In genomic region chrX:22135171-22135711, GRCh38 we compare ENCODE assay signal across 9 cellular contexts.
DNase-seq lines count a peak whose midpoint lies in the region; ATAC-seq and TF ChIP-seq lines count a peak whose summit lies in the region.
"Had no signal": no experiment of that assay in that cellular context is flagged by ENCODE, and none has a peak within 500 bp of the region (broad histone marks: within the 10 kb centered on the region; RNA-seq: fewer than 3 reads in every experiment).

No MANE protein-coding gene starts in this region.

- in situ Hi-C loops in Caki2 (cut with HindIII; ENCODE audit: low pct_unique_long_range_greater_than_20kb, low sequenced_read_pairs), result no loop called here

- WGBS in neuronal stem cell (ENCODE audit: extremely low coverage in 2 of 2, insufficient read length in 2 of 2, insufficient replicate concordance in 1 of 2), 2 donors, result no CpG with 5 or more reads among the region's 4 CpGs
- no CpG with 5 or more reads among the region's 4 CpGs for WGBS in H9 (ENCODE audit: extremely low coverage, insufficient read length, low lambda C conversion rate)

- H3K27me3 ChIP-seq in neuronal stem cell (ENCODE audit: control insufficient read depth in 3 of 3, insufficient read depth in 3 of 3, low read depth in 1 of 3, low read length in 3 of 3) (no peaks in the 10 kb centered on the region), H9 (ENCODE audit: insufficient read depth, low read length) (no peaks in the 10 kb centered on the region)

- H3K4me2 ChIP-seq in neuronal stem cell (ENCODE audit: insufficient read depth, low read length, poor library complexity, severe bottlenecking), result no peak overlapping the region
- no peak overlapping the region for H3K4me2 ChIP-seq in H9 (ENCODE audit: insufficient read depth, insufficient read length, low read length)

- ATAC-seq in GM18519 (IDR thresholded peaks at IDR 0.05; ENCODE audit: low FRiP score, unreplicated experiment), result no peak

- H3K9me3 Mint-ChIP-seq in H9, result peaks cover 0 to 36% of the 10 kb centered on the region in 2 experiments; a peak in 3 of 5 replicates

- no peak overlapping the region for H3T11ph ChIP-seq in H9 (ENCODE audit: low read length)

- TF ChIP-seq CTCF in epithelial cell of esophagus (IDR thresholded peaks at IDR 0.05; ENCODE audit: insufficient read depth, low read depth, low read length, missing control alignments) (no peak), H9 (conservative IDR thresholded peaks at IDR 0.05) (no peak)

- H4K20me1 ChIP-seq in H9 (ENCODE audit: control insufficient read depth, insufficient read depth, insufficient read length), result no peaks in the 10 kb centered on the region

- peaks cover 2 to 12% of the 10 kb centered on the region in 2 donors for H3K4me1 ChIP-seq in neuronal stem cell (ENCODE audit: control insufficient read depth in 2 of 2, insufficient read depth in 1 of 2, low read depth in 1 of 2, low read length in 2 of 2)
- peaks cover 4% of the 10 kb centered on the region; the same call in 1 of the 2 replicates for H3K4me1 ChIP-seq in H9 (ENCODE audit: insufficient read depth, low read length)

- no peak overlapping the region for H2BK20ac ChIP-seq in H9 (ENCODE audit: low read depth, low read length, poor library complexity, severe bottlenecking)

- H2BK15ac ChIP-seq in neuronal stem cell (ENCODE audit: low read length) (no peak overlapping the region), H9 (ENCODE audit: low read depth, low read length) (no peak overlapping the region)

- no peak overlapping the region for H4K5ac ChIP-seq in H9 (ENCODE audit: insufficient read length, low read depth, low read length)

- H3K23me2 ChIP-seq in H9 (ENCODE audit: insufficient read length, low read depth, low read length, poor library complexity, severe bottlenecking), result no peaks in the 10 kb centered on the region

- H2AK5ac ChIP-seq in neuronal stem cell (ENCODE audit: low read depth, low read length) (no peak overlapping the region), H9 (ENCODE audit: insufficient read length, low read length) (no peak overlapping the region)

- H3K4ac ChIP-seq in neuronal stem cell (ENCODE audit: low read length) (no peak overlapping the region), H9 (ENCODE audit: low read depth, low read length) (no peak overlapping the region)

- H3K27ac ChIP-seq in neuronal stem cell (replicated peaks; ENCODE audit: low read length) (no peak overlapping the region), H9 (ENCODE audit: insufficient read length, low read depth, low read length) (no peak overlapping the region)

- no peaks in the 10 kb centered on the region for H3K79me2 ChIP-seq in H9 (ENCODE audit: insufficient read depth, low read length)

- H3K14ac ChIP-seq in neuronal stem cell (ENCODE audit: low read length) (no peak overlapping the region), H9 (ENCODE audit: insufficient read depth, low read length) (no peak overlapping the region)

- H4K8ac ChIP-seq in neuronal stem cell (ENCODE audit: low read depth, low read length), result no peak overlapping the region
- H4K8ac ChIP-seq in H9 (replicated peaks; ENCODE audit: insufficient read length, low read depth, low read length), result no peak overlapping the region

- peak overlapping the region; percentile 68 for H2AFZ ChIP-seq in neuronal stem cell (ENCODE audit: low read length)
- no peak overlapping the region for H2AFZ ChIP-seq in H9 (ENCODE audit: low read length)

- H3K27ac Mint-ChIP-seq in H9, result no peak overlapping the region; a peak in 1 of 7 replicates

- H2BK12ac ChIP-seq in neuronal stem cell (ENCODE audit: low read length) (no peak overlapping the region), H9 (ENCODE audit: insufficient read length, low read depth, low read length) (no peak overlapping the region)

- H3K4me1 Mint-ChIP-seq in H9, result peaks cover 32 to 45% of the 10 kb centered on the region in 2 experiments

- H3K9ac ChIP-seq in neuronal stem cell (ENCODE audit: low read depth, low read length, poor library complexity) (no peak overlapping the region), H9 (ENCODE audit: extremely low read depth, insufficient read length, low read length) (no peak overlapping the region)

- H3K18ac ChIP-seq in neuronal stem cell (ENCODE audit: low read length) (no peak overlapping the region), H9 (ENCODE audit: insufficient read length, low read depth, low read length) (no peak overlapping the region)

- H4K91ac ChIP-seq in neuronal stem cell (ENCODE audit: low read depth, low read length, poor library complexity) (no peak overlapping the region), H9 (ENCODE audit: insufficient read length, low read depth, low read length) (no peak overlapping the region)

- peak; percentile 69 for DNase-seq in Caki2 (ENCODE audit: low read depth)
- peak; percentile 61 to 75 for DNase-seq in NCI-H446 (lab: John Stamatoyannopoulos, UW)
- peak; percentile 80 for DNase-seq in epithelial cell of esophagus (ENCODE audit: low read depth)
- DNase-seq in neuronal stem cell (ENCODE audit: low spot score), result no peak
- DNase-seq in cerebellar nuclear complex (lab: John Stamatoyannopoulos, UW), result no peak
- DNase-seq in H9, result no peak
- DNase-seq in activated CD4-positive, alpha-beta T cell treated with anti-CD3 and anti-CD28 coated beads for 1 hour, result no peak
- DNase-seq: NCI-H1436 treated with DMSO at 0.1 percent for 48 hours had no signal

- H3K9me3 ChIP-seq in neuronal stem cell (replicated peaks in 1 of 2; ENCODE audit: control insufficient read depth in 2 of 2, insufficient read depth in 1 of 2, low read depth in 1 of 2, low read length in 2 of 2) (no peaks in the 10 kb centered on the region), H9 (ENCODE audit: control insufficient read depth, low read depth, low read length) (no peaks in the 10 kb centered on the region)

- H3K56ac ChIP-seq in H9 (ENCODE audit: insufficient read length, low read depth, low read length), result no peak overlapping the region

- H2BK120ac ChIP-seq in neuronal stem cell (ENCODE audit: low read depth, low read length) (no peak overlapping the region), H9 (ENCODE audit: low read depth, low read length, poor library complexity, severe bottlenecking) (no peak overlapping the region)

- no peaks in the 10 kb centered on the region for H3K36me3 Mint-ChIP-seq in H9 (ENCODE audit: insufficient read depth in 1 of 3, low read depth in 3 of 3)

- H3K4me3 ChIP-seq in epithelial cell of esophagus (ENCODE audit: low read length), result no peak overlapping the region
- H3K4me3 ChIP-seq in neuronal stem cell (ENCODE audit: low read length in 2 of 2), result no peak overlapping the region

- no peaks in the 10 kb centered on the region for H3K36me3 ChIP-seq in neuronal stem cell (replicated peaks in 1 of 2; ENCODE audit: control insufficient read depth in 2 of 2, insufficient read depth in 2 of 2, low read length in 2 of 2)

- no peak overlapping the region; a peak in 1 of 5 replicates for H3K4me3 Mint-ChIP-seq in H9

- H3K79me1 ChIP-seq in neuronal stem cell (ENCODE audit: low read depth, low read length) (no peaks in the 10 kb centered on the region), H9 (ENCODE audit: insufficient read depth, low read depth, low read length, poor library complexity, severe bottlenecking) (no peaks in the 10 kb centered on the region)

- H3K27me3 Mint-ChIP-seq in H9 (ENCODE audit: low read depth), result no peaks in the 10 kb centered on the region

- no peak overlapping the region for H2BK5ac ChIP-seq in neuronal stem cell (ENCODE audit: low read length)
- H2BK5ac ChIP-seq in H9 (ENCODE audit: insufficient read length, low read length), result no peak overlapping the region

- no peak overlapping the region for H3K23ac ChIP-seq in neuronal stem cell (ENCODE audit: low read depth, low read length, poor library complexity)
- H3K23ac ChIP-seq in H9 (ENCODE audit: insufficient read length, low read depth, low read length), result no peak overlapping the region

Comparison
In these comparisons a context has a peak if more than half of its experiments do, and no peak if none do; other contexts are left out.
1. DNase-seq: peak in Caki2 (single experiment), NCI-H446 (2 of 2) and epithelial cell of esophagus (single experiment); none in neuronal stem cell (single experiment), cerebellar nuclear complex (0 of 2), H9 (single experiment) and activated CD4-positive, alpha-beta T cell treated with anti-CD3 and anti-CD28 coated beads for 1 hour (single experiment).